ENCODE assay signal across 7 cellular contexts in genomic region chr1:247754311-247754710, GRCh38. TPM values are rescaled to one million over a fixed set of nuclear protein-coding genes. Genes with fewer than 3 reads are reported as not detected.
"Had no signal": no experiment of that assay in that cellular context is flagged by ENCODE, and none has a peak within 500 bp of the region (broad histone marks: within the 10 kb centered on the region; RNA-seq: fewer than 3 reads in every experiment).

No MANE protein-coding gene starts in this region.

RNA-seq across cellular contexts. Expression of gene OR1C1, which starts 6.0 kb away (rescaled TPM):
- total RNA-seq: GM23248, GM23338, H1, H4, H7, H9, HFFc6 had no signal
- polyA plus RNA-seq: GM23248, H1 had no signal

RNA-seq across cellular contexts. Expression of gene OR14A2, which starts 6.4 kb away (rescaled TPM):
- total RNA-seq: GM23248, GM23338, H1, H4, H7, H9, HFFc6 had no signal
- polyA plus RNA-seq: GM23248, H1 had no signal

RNA-seq across cellular contexts. Expression of gene OR14K1, which starts 15.9 kb away (rescaled TPM):
- total RNA-seq: GM23248, H1, H4, H7, H9, HFFc6 had no signal
- polyA plus RNA-seq: GM23248, GM23338, H1 had no signal

RNA-seq across cellular contexts. Expression of gene OR6F1, which starts 37.9 kb away (rescaled TPM):
- total RNA-seq: GM23248, GM23338, H1, H4, H7, H9, HFFc6 had no signal
- polyA plus RNA-seq: GM23248, GM23338, H1 had no signal
